In genomic region chr2:49178656-49179055, GRCh38 we compare ENCODE assay signal across 11 cellular contexts. TPM values are rescaled to one million over a fixed set of nuclear protein-coding genes. Genes with fewer than 3 reads are reported as not detected.
"Had no signal": no experiment of that assay in that cellular context is flagged by ENCODE, and none has a peak within 500 bp of the region (broad histone marks: within the 10 kb centered on the region; RNA-seq: fewer than 3 reads in every experiment).

No MANE protein-coding gene starts in this region.

- H3K9me3 ChIP-seq: HAP-1 had no signal

- H3K4me3 ChIP-seq: GM23248, GM23338, HAP-1 had no signal

- DNase-seq: GM23248, GOT3, H7, H9, HCEC 1CT, HFFc6 had no signal

- H3K4me2 ChIP-seq: GM23338 had no signal

- ATAC-seq: GM23338, HCT116 had no signal

- H3K9ac ChIP-seq: GM23248 had no signal

- H2AFZ ChIP-seq: GM23248, GM23338 had no signal

- H3K27ac ChIP-seq: GM23248 had no signal

- H3K4me1 ChIP-seq: HAP-1 had no signal

- H3K36me3 ChIP-seq: HAP-1 had no signal

RNA-seq across cellular contexts. Expression of gene FSHR, which starts 24.3 kb away (rescaled TPM):
- total RNA-seq: GM23248, GM23338, H1, H4, H7, H9, HFFc6 had no signal
- polyA plus RNA-seq: GM23248, GM23338, H1 had no signal
